Comparison of ENCODE assay signal across 9 cellular contexts in the genomic region with DNA sequence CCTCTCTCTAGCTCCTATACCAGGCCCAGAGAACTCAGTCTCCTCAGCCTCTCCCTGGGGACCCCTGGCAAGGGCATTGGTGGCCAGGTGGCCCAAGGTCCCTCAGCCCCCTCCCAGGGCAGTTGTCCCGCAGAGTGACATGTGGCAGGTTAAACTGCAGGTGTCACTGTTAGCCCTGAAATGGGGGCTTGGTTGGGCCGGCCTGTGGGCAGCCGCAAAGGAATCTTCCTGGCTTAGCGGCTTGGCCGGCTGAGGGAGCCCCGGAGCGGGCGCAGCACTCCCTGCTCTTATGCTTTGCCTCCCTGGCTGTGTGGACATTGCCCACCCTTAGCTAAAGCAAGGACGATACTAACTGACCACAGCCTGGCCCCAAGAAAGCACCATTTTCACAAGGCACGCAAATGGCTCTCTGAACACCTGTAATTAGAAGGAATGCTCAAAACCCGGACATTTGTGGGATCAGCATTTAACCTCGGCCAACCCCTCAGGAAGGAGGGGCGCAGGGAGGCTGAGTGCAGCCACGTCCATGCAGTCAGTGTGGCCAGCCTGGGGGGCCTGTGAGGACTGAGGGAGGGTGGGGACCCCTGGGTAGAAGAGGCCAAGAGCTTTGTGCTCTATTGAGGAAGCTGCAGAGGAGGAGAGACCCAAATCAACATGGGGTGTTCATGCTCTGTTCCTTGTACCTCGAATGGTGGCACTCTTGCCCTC.
DNase-seq lines count a peak whose midpoint lies in the region; ATAC-seq and TF ChIP-seq lines count a peak whose summit lies in the region.
"Had no signal": no experiment of that assay in that cellular context is flagged by ENCODE, and none has a peak within 500 bp of the region (broad histone marks: within the 10 kb centered on the region; RNA-seq: fewer than 3 reads in every experiment).

No MANE protein-coding gene starts in this region.

- no peaks in the 10 kb centered on the region for H3K36me3 ChIP-seq in heart right ventricle
- no peaks in the 10 kb centered on the region for H3K36me3 ChIP-seq in spleen

- TF ChIP-seq POLR2A in spleen (IDR thresholded peaks at IDR 0.05) = no peak

- no peak overlapping the region for H3K27ac Mint-ChIP-seq in activated CD4-positive, alpha-beta T cell treated with anti-CD3 and anti-CD28 coated beads, Interleukin-2, amount 10 ng/mL, durations not matched to agents 24 days and 14 days
- H3K27ac Mint-ChIP-seq in activated CD4-positive, alpha-beta memory T cell treated with anti-CD3 and anti-CD28 coated beads for 36 hours = no peak overlapping the region
- H3K27ac Mint-ChIP-seq: activated naive CD8-positive, alpha-beta T cell had no signal

- H3K4me3 Mint-ChIP-seq in activated CD4-positive, alpha-beta T cell treated with anti-CD3 and anti-CD28 coated beads, Interleukin-2, amount 10 ng/mL, durations not matched to agents 24 days and 14 days = no peak overlapping the region
- no peak overlapping the region for H3K4me3 Mint-ChIP-seq in activated CD4-positive, alpha-beta memory T cell treated with anti-CD3 and anti-CD28 coated beads for 36 hours
- H3K4me3 Mint-ChIP-seq: activated naive CD8-positive, alpha-beta T cell had no signal

- POLR2A ChIA-PET in activated CD4-positive, alpha-beta memory T cell treated with anti-CD3 and anti-CD28 coated beads for 36 hours (lab: Charles Lee) = no interaction called here

- WGBS in heart right ventricle, 2 donors = 26 to 35% methylated on average over 15 of the region's 15 CpGs
- 13 to 25% (median 21%) methylated on average over 10 to 15 of the region's 15 CpGs for WGBS in spleen, 5 donors

- H3K27ac ChIP-seq in heart right ventricle = no peak overlapping the region
- H3K27ac ChIP-seq in spleen = no peak overlapping the region

- H3K4me3 ChIP-seq in heart right ventricle (no peak overlapping the region), spleen (no peak overlapping the region)

- no peaks in the 10 kb centered on the region for H3K9me3 Mint-ChIP-seq in activated CD4-positive, alpha-beta T cell treated with anti-CD3 and anti-CD28 coated beads, Interleukin-2, amount 10 ng/mL, durations not matched to agents 24 days and 14 days
- H3K9me3 Mint-ChIP-seq in activated CD4-positive, alpha-beta memory T cell treated with anti-CD3 and anti-CD28 coated beads for 36 hours = no peaks in the 10 kb centered on the region

- TF ChIP-seq CTCF in heart right ventricle (IDR thresholded peaks at IDR 0.05) = peak in 7 of 9 donors; percentile 25 to 39 (median 36)
- peak in 10 of 11 experiments; percentile 13 to 74 (median 61) for TF ChIP-seq CTCF in spleen (IDR thresholded peaks at IDR 0.05 in 8 of 11, conservative IDR thresholded peaks at IDR 0.05 in 3 of 11)

- peaks cover 0 to 5% (median 0%) of the 10 kb centered on the region in 9 donors for H3K4me1 ChIP-seq in heart right ventricle
- H3K4me1 ChIP-seq in spleen = peaks cover 4 to 37% (median 12%) of the 10 kb centered on the region in 6 donors

- H3K36me3 Mint-ChIP-seq in activated CD4-positive, alpha-beta T cell treated with anti-CD3 and anti-CD28 coated beads, Interleukin-2, amount 10 ng/mL, durations not matched to agents 24 days and 14 days (ENCODE audit: low read depth) = no peaks in the 10 kb centered on the region
- H3K36me3 Mint-ChIP-seq in activated CD4-positive, alpha-beta memory T cell treated with anti-CD3 and anti-CD28 coated beads for 36 hours = no peaks in the 10 kb centered on the region
- H3K36me3 Mint-ChIP-seq: activated naive CD8-positive, alpha-beta T cell had no signal

- DNase-seq in activated CD4-positive, alpha-beta T cell treated with anti-CD3 and anti-CD28 coated beads, Interleukin-2, amount 10 ng/mL, durations not matched to agents 24 days and 14 days = peak; percentile 77
- no peak for DNase-seq in activated CD4-positive, alpha-beta T cell treated with anti-CD3 and anti-CD28 coated beads, Interleukin-2, amount 50 U/mL, for 4 hours
- DNase-seq in HCEC 1CT (peak; percentile 9), NCI-H1694 treated with DMSO at 0.1 percent for 48 hours (lab: John Stamatoyannopoulos, UW) (peak; percentile 77), heart right ventricle (no peak), spleen (peak; percentile 80), NCI-H1105 (lab: John Stamatoyannopoulos, UW) (no peak)
- DNase-seq in activated CD4-positive, alpha-beta memory T cell treated with anti-CD3 and anti-CD28 coated beads for 36 hours = peak; percentile 53

- peaks cover 21% of the 10 kb centered on the region for H3K27me3 Mint-ChIP-seq in activated CD4-positive, alpha-beta T cell treated with anti-CD3 and anti-CD28 coated beads, Interleukin-2, amount 10 ng/mL, durations not matched to agents 24 days and 14 days
- H3K27me3 Mint-ChIP-seq in activated CD4-positive, alpha-beta memory T cell treated with anti-CD3 and anti-CD28 coated beads for 36 hours = peaks cover 15% of the 10 kb centered on the region

- CTCF ChIA-PET in activated CD4-positive, alpha-beta memory T cell treated with anti-CD3 and anti-CD28 coated beads for 36 hours (lab: Charles Lee) = interaction anchor here (2.5 kb wide), 1 partner anchor 156 kb away, joined by 8 read pairs; no protein-coding TSS in a partner anchor

- intact Hi-C loops in activated CD4-positive, alpha-beta T cell treated with anti-CD3 and anti-CD28 coated beads, Interleukin-2, amount 10 ng/mL, durations not matched to agents 24 days and 14 days (cut with micrococcal nuclease) = no loop called here
- intact Hi-C loops in activated CD4-positive, alpha-beta memory T cell treated with anti-CD3 and anti-CD28 coated beads for 36 hours (cut with micrococcal nuclease) = loop anchor here (2.0 kb wide), 1 partner anchor 156 kb away; no protein-coding TSS in a partner anchor
- intact Hi-C loops in heart right ventricle (cut with DNase I) (loop anchor here in 5 of 10 donors (5.0 to 10.0 kb wide), 3 partner anchors 150 to 160 kb away; no protein-coding TSS in a partner anchor), spleen (cut with DNase I; ENCODE audit: low total_unique reads) (loop anchor here (5.0 kb wide), 1 partner anchor 158 kb away; no protein-coding TSS in a partner anchor)

- H3K4me1 Mint-ChIP-seq in activated CD4-positive, alpha-beta T cell treated with anti-CD3 and anti-CD28 coated beads, Interleukin-2, amount 10 ng/mL, durations not matched to agents 24 days and 14 days = no peaks in the 10 kb centered on the region
- H3K4me1 Mint-ChIP-seq in activated CD4-positive, alpha-beta memory T cell treated with anti-CD3 and anti-CD28 coated beads for 36 hours (ENCODE audit: low read depth) = no peaks in the 10 kb centered on the region

- H3K9me3 ChIP-seq in heart right ventricle = no peaks in the 10 kb centered on the region
- no peaks in the 10 kb centered on the region for H3K9me3 ChIP-seq in spleen

- peak in 7 of 8 donors; percentile 27 to 75 (median 62) for ATAC-seq in heart right ventricle

- H3K27me3 ChIP-seq in heart right ventricle = peaks cover 0 to 48% (median 37%) of the 10 kb centered on the region in 7 donors
- peaks cover 0 to 52% (median 0%) of the 10 kb centered on the region in 7 donors for H3K27me3 ChIP-seq in spleen (replicated peaks in 1 of 7)

Comparison
In these comparisons a context has a peak if more than half of its experiments do, and no peak if none do; other contexts are left out.
1. DNase-seq: peak in activated CD4-positive, alpha-beta T cell treated with anti-CD3 and anti-CD28 coated beads, Interleukin-2, amount 10 ng/mL, durations not matched to agents 24 days and 14 days (single experiment), HCEC 1CT (single experiment), NCI-H1694 treated with DMSO at 0.1 percent for 48 hours (single experiment), activated CD4-positive, alpha-beta memory T cell treated with anti-CD3 and anti-CD28 coated beads for 36 hours (single experiment) and spleen (single experiment); none in activated CD4-positive, alpha-beta T cell treated with anti-CD3 and anti-CD28 coated beads, Interleukin-2, amount 50 U/mL, for 4 hours (0 of 2), heart right ventricle (0 of 2) and NCI-H1105 (single experiment).